Comparison of ENCODE assay signal across 11 cellular contexts in genomic region chr6:44627091-44627878, GRCh38.
DNase-seq lines count a peak whose midpoint lies in the region; ATAC-seq, FAIRE-seq and TF ChIP-seq lines count a peak whose summit lies in the region.
"Had no signal": no experiment of that assay in that cellular context is flagged by ENCODE, and none has a peak within 500 bp of the region (broad histone marks: within the 10 kb centered on the region; RNA-seq: fewer than 3 reads in every experiment).

No MANE protein-coding gene starts in this region.

- H3K9me3 ChIP-seq in K562 (replicated peaks; ENCODE audit: control insufficient read depth, insufficient read depth, low read depth, low read length) (no peaks in the 10 kb centered on the region), HepG2 (ENCODE audit: low read length) (no peaks in the 10 kb centered on the region), upper lobe of right lung (no peaks in the 10 kb centered on the region)
- H3K9me3 ChIP-seq: body of pancreas, psoas muscle, uterus had no signal

- no peak overlapping the region for H3K4me3 Mint-ChIP-seq in activated naive CD4-positive, alpha-beta T cell treated with anti-CD3 and anti-CD28 coated beads, Interleukin-2, amount 10 ng/mL, durations not matched to agents 7 days and 5 days

- H3K4me1 Mint-ChIP-seq in activated naive CD4-positive, alpha-beta T cell treated with anti-CD3 and anti-CD28 coated beads, Interleukin-2, amount 10 ng/mL, durations not matched to agents 7 days and 5 days, result peaks cover 24% of the 10 kb centered on the region

- TF ChIP-seq POLR2A in K562 (conservative IDR thresholded peaks at IDR 0.05) (no peak), HepG2 (IDR thresholded peaks at IDR 0.05; ENCODE audit: insufficient read depth in 1 of 2, low read depth in 2 of 2, low read length in 2 of 2) (no peak)

- no peaks in the 10 kb centered on the region; the same call in 1 of the 2 replicates for H4K20me1 ChIP-seq in K562 (replicated peaks; ENCODE audit: control insufficient read depth, insufficient read depth, low read length)
- no peaks in the 10 kb centered on the region for H4K20me1 ChIP-seq in HepG2 (ENCODE audit: insufficient read depth, low read length)

- no peak for ATAC-seq in K562
- peak; percentile 13; the same call in 2 of the 3 replicates for ATAC-seq in HepG2
- ATAC-seq in upper lobe of right lung, result peak; percentile 82
- ATAC-seq: body of pancreas, psoas muscle had no signal

- BruUV-seq in K562 (replicated peaks; lab: Mats Ljungman, UMichigan), result no TSS peak
- BruUV-seq in HepG2 (replicated peaks; lab: Mats Ljungman, UMichigan), result no TSS peak

- no peaks in the 10 kb centered on the region for H3K4me1 ChIP-seq in K562 (replicated peaks in 1 of 2; ENCODE audit: control insufficient read depth in 2 of 2, insufficient read depth in 2 of 2, low read length in 2 of 2)
- H3K4me1 ChIP-seq in HepG2 (ENCODE audit: insufficient read depth, low read length), result peaks cover 8% of the 10 kb centered on the region
- no peaks in the 10 kb centered on the region for H3K4me1 ChIP-seq in upper lobe of right lung
- H3K4me1 ChIP-seq: body of pancreas, psoas muscle, uterus had no signal

- H3K36me3 ChIP-seq in K562 (ENCODE audit: control insufficient read depth, insufficient read depth, low read length), result no peaks in the 10 kb centered on the region
- no peaks in the 10 kb centered on the region for H3K36me3 ChIP-seq in HepG2 (replicated peaks in 1 of 2; ENCODE audit: control insufficient read depth in 1 of 2, insufficient read depth in 2 of 2, low read length in 2 of 2)
- H3K36me3 ChIP-seq in upper lobe of right lung, result no peaks in the 10 kb centered on the region
- H3K36me3 ChIP-seq: uterus had no signal

- TF ChIP-seq RAD21 in K562 (CRISPR knock-in tag; conservative IDR thresholded peaks at IDR 0.05 in 1 of 2, IDR thresholded peaks at IDR 0.05 in 1 of 2), result no peak
- TF ChIP-seq RAD21 in HepG2 (CRISPR knock-in tag; IDR thresholded peaks at IDR 0.05), result no peak

- H3K9me3 Mint-ChIP-seq in activated naive CD4-positive, alpha-beta T cell treated with anti-CD3 and anti-CD28 coated beads, Interleukin-2, amount 10 ng/mL, durations not matched to agents 7 days and 5 days, result no peaks in the 10 kb centered on the region

- H3K4me3 ChIP-seq in K562, result no peak overlapping the region
- no peak overlapping the region for H3K4me3 ChIP-seq in HepG2 (replicated peaks in 1 of 3; ENCODE audit: insufficient read depth in 1 of 3, low read depth in 2 of 3, low read length in 3 of 3)
- H3K4me3 ChIP-seq in upper lobe of right lung, result no peak overlapping the region
- H3K4me3 ChIP-seq: body of pancreas, psoas muscle, uterus had no signal

- TF ChIP-seq EP300 in K562 (IDR thresholded peaks at IDR 0.05; ENCODE audit: low read length) (no peak), HepG2 (IDR thresholded peaks at IDR 0.05; ENCODE audit: low read depth in 2 of 2, low read length in 2 of 2) (no peak), HepG2 (CRISPR knock-in tag; IDR thresholded peaks at IDR 0.05; ENCODE audit: borderline replicate concordance) (no peak)

- TF ChIP-seq CTCF in K562 (IDR thresholded peaks at IDR 0.05 in 2 of 3, conservative IDR thresholded peaks at IDR 0.05 in 1 of 3; ENCODE audit: insufficient read depth in 2 of 3, low read depth in 1 of 3, low read length in 3 of 3), result no peak
- no peak for TF ChIP-seq CTCF in HepG2 (CRISPR knock-in tag; IDR thresholded peaks at IDR 0.05)
- no peak for TF ChIP-seq CTCF in upper lobe of right lung (IDR thresholded peaks at IDR 0.05)

- CTCF ChIA-PET in activated naive CD4-positive, alpha-beta T cell treated with anti-CD3 and anti-CD28 coated beads, Interleukin-2, amount 10 ng/mL, durations not matched to agents 7 days and 5 days (lab: Charles Lee), result interaction anchor here (0.6 to 1.2 kb wide), 5 partner anchors 9 to 1087 kb away, joined by 3 to 4 read pairs (median 3); no protein-coding TSS in a partner anchor
- CTCF ChIA-PET in K562 (lab: Yijun Ruan, JAX; ENCODE audit: low intra/inter-chr PET ratio) (no interaction called here), HepG2 (lab: Yijun Ruan, JAX; ENCODE audit: low intra/inter-chr PET ratio, low total read pairs) (no interaction called here)

- FAIRE-seq in K562 (lab: Jason Lieb, UNC) (no peak), HepG2 (lab: Jason Lieb, UNC) (no peak), GM19239 (lab: Jason Lieb, UNC) (no peak)

- in situ Hi-C loops in K562 (cut with MboI), result no loop called here
- in situ Hi-C loops in HepG2 (cut with HindIII; ENCODE audit: extremely low pct_ligation_motif_present, low pct_unique_long_range_greater_than_20kb), result no loop called here
- in situ Hi-C loops in ACHN (cut with HindIII; ENCODE audit: low pct_ligation_motif_present, low pct_unique_long_range_greater_than_20kb, low sequenced_read_pairs), result no loop called here

- H3K9me1 ChIP-seq in K562 (ENCODE audit: control insufficient read depth, insufficient read depth, low read length), result no peaks in the 10 kb centered on the region

- H3K27ac ChIP-seq in K562 (ENCODE audit: extremely low read depth, low read depth, low read length), result no peak overlapping the region
- no peak overlapping the region for H3K27ac ChIP-seq in HepG2 (ENCODE audit: extremely low read length, insufficient read depth, low read length)
- no peak overlapping the region for H3K27ac ChIP-seq in upper lobe of right lung
- H3K27ac ChIP-seq: body of pancreas, psoas muscle, uterus had no signal

- DNase-seq in activated naive CD4-positive, alpha-beta T cell treated with anti-CD3 and anti-CD28 coated beads, Interleukin-2, amount 10 ng/mL, durations not matched to agents 7 days and 5 days, result peak; percentile 37
- no peak for DNase-seq in activated naive CD4-positive, alpha-beta T cell treated with Interleukin-2 at 50 U/mL for 16 hours
- DNase-seq in K562 (ENCODE audit: extremely low read depth in 1 of 4, low spot score in 3 of 4), result no peak
- no peak for DNase-seq in HepG2 (ENCODE audit: low spot score)
- DNase-seq in upper lobe of right lung, result peak; percentile 77
- no peak for DNase-seq in ACHN
- DNase-seq in NCI-H1092 treated with DMSO at 0.1 percent for 48 hours (lab: John Stamatoyannopoulos, UW), result no peak
- DNase-seq in GM19239 (ENCODE audit: insufficient read length, low spot score), result no peak
- DNase-seq: uterus had no signal

- WGBS in K562 (ENCODE audit: insufficient coverage, low coverage, missing lambda C conversion rate), result 14% methylated on average over 23 of the region's 23 CpGs
- 57% methylated on average over 22 of the region's 23 CpGs for whole genome bisulfite sequencing in HepG2 (ENCODE audit: low lambda C conversion rate)

- intact Hi-C loops in K562 (cut with micrococcal nuclease), result no loop called here
- intact Hi-C loops in HepG2 (cut with micrococcal nuclease; ENCODE audit: unreplicated experiment), result no loop called here
- intact Hi-C loops in upper lobe of right lung (cut with DNase I), result no loop called here

- H3K4me2 ChIP-seq in K562 (ENCODE audit: insufficient read depth, low read length) (no peak overlapping the region), HepG2 (ENCODE audit: low read depth, low read length) (no peak overlapping the region)

- no peak overlapping the region for H3K27ac Mint-ChIP-seq in activated naive CD4-positive, alpha-beta T cell treated with anti-CD3 and anti-CD28 coated beads, Interleukin-2, amount 10 ng/mL, durations not matched to agents 7 days and 5 days

- peaks cover 16% of the 10 kb centered on the region for H3K27me3 Mint-ChIP-seq in activated naive CD4-positive, alpha-beta T cell treated with anti-CD3 and anti-CD28 coated beads, Interleukin-2, amount 10 ng/mL, durations not matched to agents 7 days and 5 days

- H3K27me3 ChIP-seq in K562 (ENCODE audit: control insufficient read depth in 2 of 2, insufficient read depth in 2 of 2, low read length in 2 of 2) (peaks cover 7 to 63% of the 10 kb centered on the region in 2 experiments; a peak in 3 of 5 replicates), HepG2 (ENCODE audit: control insufficient read depth in 1 of 2, insufficient read depth in 2 of 2, low read length in 2 of 2) (peaks cover 0 to 27% of the 10 kb centered on the region in 2 experiments; a peak in 3 of 5 replicates), upper lobe of right lung (no peaks in the 10 kb centered on the region)
- H3K27me3 ChIP-seq: body of pancreas, uterus had no signal

- POLR2A ChIA-PET in K562 (lab: Yijun Ruan, JAX) (interaction anchor here (0.7 kb wide), 1 partner anchor 9 kb away, joined by 3 read pairs; no protein-coding TSS in a partner anchor), HepG2 (lab: Yijun Ruan, JAX) (no interaction called here)

- H3K79me2 ChIP-seq in K562 (ENCODE audit: control insufficient read depth, insufficient read depth, low read length) (no peaks in the 10 kb centered on the region), HepG2 (ENCODE audit: insufficient read depth, low read length) (no peaks in the 10 kb centered on the region)

- H2AFZ ChIP-seq in K562 (ENCODE audit: low read depth, low read length) (no peak overlapping the region), HepG2 (ENCODE audit: low read length) (no peak overlapping the region)

- no peaks in the 10 kb centered on the region for H3K36me3 Mint-ChIP-seq in activated naive CD4-positive, alpha-beta T cell treated with anti-CD3 and anti-CD28 coated beads, Interleukin-2, amount 10 ng/mL, durations not matched to agents 7 days and 5 days

- no peak overlapping the region for H3K9ac ChIP-seq in K562 (ENCODE audit: insufficient read depth in 1 of 2, low read depth in 2 of 2, low read length in 2 of 2)
- H3K9ac ChIP-seq in HepG2 (ENCODE audit: insufficient read depth, low read depth, low read length), result no peak overlapping the region

TF ChIP-seq in K562, 482 proteins besides CTCF, POLR2A, EP300 and RAD21 (continues in another document):
- TF ChIP-seq NRF1 (conservative IDR thresholded peaks at IDR 0.05 in 1 of 2, IDR thresholded peaks at IDR 0.05 in 1 of 2) (peak; percentile 57 to 69), ZNF354B (CRISPR knock-in tag; IDR thresholded peaks at IDR 0.05) (no peak)

TF ChIP-seq in HepG2, 621 proteins besides CTCF, POLR2A, EP300 and RAD21 (continues in another document):
- no peak for TF ChIP-seq ZNF121 (CRISPR knock-in tag; IDR thresholded peaks at IDR 0.05)
- 0 out of 2 replicates have a peak, but pooled peaks have one; percentile 49 for TF ChIP-seq ZKSCAN1 (IDR thresholded peaks at IDR 0.05; ENCODE audit: low read length)
- TF ChIP-seq FOXO4 (CRISPR knock-in tag; conservative IDR thresholded peaks at IDR 0.05), result no peak

Comparison
In these comparisons a context has a peak if more than half of its experiments do, and no peak if none do; other contexts are left out.
1. DNase-seq: peak in activated naive CD4-positive, alpha-beta T cell treated with anti-CD3 and anti-CD28 coated beads, Interleukin-2, amount 10 ng/mL, durations not matched to agents 7 days and 5 days (single experiment) and upper lobe of right lung (single experiment); none in activated naive CD4-positive, alpha-beta T cell treated with Interleukin-2 at 50 U/mL for 16 hours (single experiment), K562 (0 of 4), HepG2 (single experiment), ACHN (single experiment), NCI-H1092 treated with DMSO at 0.1 percent for 48 hours (single experiment) and GM19239 (single experiment).